In the genomic region with DNA sequence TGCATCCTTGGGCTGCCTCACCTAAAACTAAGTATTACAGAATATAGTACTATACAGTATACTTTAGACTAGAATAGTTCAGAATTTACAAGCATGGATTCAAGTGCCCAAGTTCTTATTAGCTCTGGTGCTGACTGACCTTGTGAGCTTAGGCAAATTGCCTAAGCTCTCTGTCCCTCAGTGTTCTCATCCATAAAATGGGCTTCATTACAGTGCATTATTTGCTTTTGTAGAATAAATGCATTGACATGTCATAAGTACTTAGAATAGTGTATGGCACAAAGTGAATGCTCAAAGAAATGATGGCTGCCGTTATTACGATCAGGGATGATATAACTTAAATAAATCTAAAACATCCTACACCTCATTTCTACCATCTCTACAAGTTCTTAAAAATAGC, we compare ENCODE assay signal across 34 cellular contexts.
"Had no signal": no experiment of that assay in that cellular context is flagged by ENCODE, and none has a peak within 500 bp of the region (broad histone marks: within the 10 kb centered on the region; RNA-seq: fewer than 3 reads in every experiment).

No MANE protein-coding gene starts in this region.

- H3K4me1 ChIP-seq: foreskin keratinocyte had no signal

- H3K27me3 ChIP-seq: adrenal gland, body of pancreas, esophagus muscularis mucosa, foreskin keratinocyte, gastrocnemius medialis, heart left ventricle had no signal

- H3K9me3 ChIP-seq: adrenal gland, body of pancreas, esophagus muscularis mucosa, gastrocnemius medialis, heart left ventricle had no signal

- H3K4me3 ChIP-seq: adrenal gland, body of pancreas, esophagus muscularis mucosa, gastrocnemius medialis, heart left ventricle had no signal

- DNase-seq: activated B cell treated with CpG ODN at 0.5 μM for 24 hours; activated CD4-positive, alpha-beta T cell treated with anti-CD3 and anti-CD28 coated beads for 48 hours; activated CD4-positive, alpha-beta T cell treated with anti-CD3 and anti-CD28 coated beads, Interleukin-2, amount 50 U/mL, for 1 hour; activated CD4-positive, alpha-beta T cell treated with anti-CD3 and anti-CD28 coated beads, Interleukin-2, amount 50 U/mL, for 48 hours; activated CD8-positive, alpha-beta memory T cell treated with anti-CD3 and anti-CD28 coated beads for 24 hours; activated CD8-positive, alpha-beta T cell treated with anti-CD3 and anti-CD28 coated beads for 36 hours; activated effector memory CD4-positive, alpha-beta T cell treated with Interleukin-2 at 50 U/mL for 16 hours; activated gamma-delta T cell treated with Interleukin-2 at 50 U/mL for 16 hours; activated naive CD4-positive, alpha-beta T cell treated with Interleukin-2 at 50 U/mL for 16 hours; activated T-cell treated with anti-CD3 and anti-CD28 coated beads, Interleukin-2, amount 50 U/mL, for 4 hours; adrenal gland; amygdala; aorta; body of pancreas; caudate nucleus; cortex of kidney; dermis blood vessel endothelial cell; effector CD4-positive, alpha-beta T cell; effector memory CD8-positive, alpha-beta T cell; erythroblast; foreskin keratinocyte; gastrocnemius medialis; glutamatergic neuron; heart left ventricle; T-helper 1 cell; T-helper 17 cell; T1000; WERI-Rb-1 had no signal

- ATAC-seq: activated CD4-positive, CD25-positive, alpha-beta regulatory T cell treated with anti-CD3 and anti-CD28 coated beads, Interleukin-2, amount 50 U/mL, for 24 hours; activated CD8-positive, alpha-beta T cell treated with anti-CD3 and anti-CD28 coated beads for 36 hours; activated naive CD4-positive, alpha-beta T cell treated with anti-CD3 and anti-CD28 coated beads, Interleukin-2, amount 50 U/mL, for 72 hours; activated T-cell treated with anti-CD3 and anti-CD28 coated beads, Interleukin-2, amount 50 U/mL, for 4 hours; activated T-helper 17 cell treated with anti-CD3 and anti-CD28 coated beads, Interleukin-2, amount 50 U/mL, for 72 hours; body of pancreas; effector memory CD8-positive, alpha-beta T cell; foreskin keratinocyte; gastrocnemius medialis; heart left ventricle; T-helper 17 cell had no signal

- H3K27me3 Mint-ChIP-seq: activated B cell treated with CpG ODN at 0.5 μM for 24 hours; activated CD8-positive, alpha-beta T cell treated with anti-CD3 and anti-CD28 coated beads for 36 hours; activated T-helper 17 cell treated with anti-CD3 and anti-CD28 coated beads, Interleukin-2, amount 50 U/mL, for 72 hours; effector memory CD8-positive, alpha-beta T cell; T-helper 17 cell had no signal

- H3K36me3 Mint-ChIP-seq: activated naive CD4-positive, alpha-beta T cell treated with anti-CD3 and anti-CD28 coated beads, Interleukin-2, amount 50 U/mL, for 72 hours had no signal

- FAIRE-seq: colon had no signal

- H3K36me3 ChIP-seq: adrenal gland, esophagus muscularis mucosa, gastrocnemius medialis, heart left ventricle, WERI-Rb-1 had no signal

- H3K9me3 Mint-ChIP-seq: activated B cell treated with CpG ODN at 0.5 μM for 24 hours; activated CD8-positive, alpha-beta T cell treated with anti-CD3 and anti-CD28 coated beads for 36 hours; activated naive CD4-positive, alpha-beta T cell treated with anti-CD3 and anti-CD28 coated beads, Interleukin-2, amount 50 U/mL, for 72 hours; activated T-cell treated with anti-CD3 and anti-CD28 coated beads, Interleukin-2, amount 50 U/mL, for 4 hours; activated T-helper 17 cell treated with anti-CD3 and anti-CD28 coated beads, Interleukin-2, amount 50 U/mL, for 72 hours; effector memory CD8-positive, alpha-beta T cell; T-helper 2 cell treated with Interferon-gamma antibody and Interleukin-4, amounts not matched to agents 5 μg/mL and 100 μg/mL, for 36 hours had no signal

- H3K27ac Mint-ChIP-seq: activated B cell treated with CpG ODN at 0.5 μM for 24 hours; activated CD8-positive, alpha-beta T cell treated with anti-CD3 and anti-CD28 coated beads for 36 hours; activated naive CD4-positive, alpha-beta T cell treated with anti-CD3 and anti-CD28 coated beads, Interleukin-2, amount 50 U/mL, for 72 hours; activated T-helper 17 cell treated with anti-CD3 and anti-CD28 coated beads, Interleukin-2, amount 50 U/mL, for 72 hours; effector memory CD8-positive, alpha-beta T cell; T-helper 17 cell; T-helper 2 cell treated with Interferon-gamma antibody and Interleukin-4, amounts not matched to agents 5 μg/mL and 100 μg/mL, for 36 hours had no signal

- H3K4me3 Mint-ChIP-seq: activated B cell treated with CpG ODN at 0.5 μM for 24 hours; activated CD8-positive, alpha-beta T cell treated with anti-CD3 and anti-CD28 coated beads for 36 hours; activated T-cell treated with anti-CD3 and anti-CD28 coated beads, Interleukin-2, amount 50 U/mL, for 4 hours; activated T-helper 17 cell treated with anti-CD3 and anti-CD28 coated beads, Interleukin-2, amount 50 U/mL, for 72 hours; effector memory CD8-positive, alpha-beta T cell; T-helper 17 cell; T-helper 2 cell treated with Interferon-gamma antibody and Interleukin-4, amounts not matched to agents 5 μg/mL and 100 μg/mL, for 36 hours had no signal

- H3K27ac ChIP-seq: adrenal gland, body of pancreas, esophagus muscularis mucosa, foreskin keratinocyte, gastrocnemius medialis, WERI-Rb-1 had no signal
